ENCODE assay signal across 8 cellular contexts in genomic region chr11:108498816-108499408, GRCh38. TPM values are rescaled to one million over a fixed set of nuclear protein-coding genes. Genes with fewer than 3 reads are reported as not detected.
A peak's percentile ranks its signal among the peaks of the same experiment; 100 is the strongest.
DNase-seq lines count a peak whose midpoint lies in the region; ATAC-seq, FAIRE-seq and TF ChIP-seq lines count a peak whose summit lies in the region.

No MANE protein-coding gene starts in this region.

- H3K27ac ChIP-seq in PC-3 (ENCODE audit: low read length), result peak overlapping the region; percentile 87
- H3K27ac ChIP-seq in neural progenitor cell, result no peak overlapping the region

- H3K9ac ChIP-seq in PC-3 (ENCODE audit: low read length) (peak overlapping the region; percentile 91), neural progenitor cell (no peak overlapping the region)

- H3K27me3 ChIP-seq in PC-3 (ENCODE audit: low read length) (no peaks in the 10 kb centered on the region), neural progenitor cell (peaks cover 11% of the 10 kb centered on the region)

- H3K4me1 ChIP-seq in PC-3 (ENCODE audit: insufficient read depth, low read length), result peaks cover 29% of the 10 kb centered on the region
- H3K4me1 ChIP-seq in neural progenitor cell, result peaks cover 12% of the 10 kb centered on the region

- H3K27ac Mint-ChIP-seq in CD14-positive monocyte (peak overlapping the region in 6 of 7 donors; percentile 68 to 91 (median 82)), neural progenitor cell (peak overlapping the region; percentile 75)

- H3K27me3 Mint-ChIP-seq in CD14-positive monocyte (ENCODE audit: low read depth in 3 of 3) (peaks cover 0 to 2% (median 0%) of the 10 kb centered on the region in 3 donors), neural progenitor cell (ENCODE audit: insufficient read depth, low read depth) (no peaks in the 10 kb centered on the region)

- H3K36me3 Mint-ChIP-seq in CD14-positive monocyte (no peaks in the 10 kb centered on the region), neural progenitor cell (no peaks in the 10 kb centered on the region)

- DNase-seq in CD14-positive monocyte (ENCODE audit: low spot score), result no peak
- DNase-seq in PC-3, result no peak
- DNase-seq in epithelial cell of proximal tubule (ENCODE audit: low read depth), result no peak
- no peak for DNase-seq in neural progenitor cell (ENCODE audit: low spot score)
- DNase-seq in urothelium cell line (ENCODE audit: low spot score), result no peak
- DNase-seq in SK-N-DZ (ENCODE audit: low spot score), result no peak

- no peaks in the 10 kb centered on the region for H3K9me2 ChIP-seq in PC-3 (replicated peaks; ENCODE audit: low read length)

- CTCF ChIA-PET in PC-3 (lab: Charles Lee), result no interaction called here

- no peak for TF ChIP-seq CTCF in CD14-positive monocyte (IDR thresholded peaks at IDR 0.05)
- TF ChIP-seq CTCF in PC-3 (conservative IDR thresholded peaks at IDR 0.05; ENCODE audit: low read depth, low read length), result no peak
- TF ChIP-seq CTCF in epithelial cell of proximal tubule (conservative IDR thresholded peaks at IDR 0.05; ENCODE audit: low read depth, low read length), result no peak
- TF ChIP-seq CTCF in neural progenitor cell (IDR thresholded peaks at IDR 0.05), result no peak

- FAIRE-seq in urothelium cell line (lab: Jason Lieb, UNC), result no peak

- H3K4me1 Mint-ChIP-seq in CD14-positive monocyte (peaks cover 12% of the 10 kb centered on the region), neural progenitor cell (peaks cover 29% of the 10 kb centered on the region)

- no TSS peak for BruUV-seq in PC-3 (replicated peaks; lab: Mats Ljungman, UMichigan)

- H3K4me2 ChIP-seq in PC-3 (ENCODE audit: low read length) (peak overlapping the region; percentile 85), neural progenitor cell (peak overlapping the region; percentile 86)

- H3K36me3 ChIP-seq in PC-3 (ENCODE audit: low read depth, low read length) (no peaks in the 10 kb centered on the region), neural progenitor cell (no peaks in the 10 kb centered on the region)

- H3K4me3 Mint-ChIP-seq in CD14-positive monocyte, result peak overlapping the region; percentile 87 to 93
- peak overlapping the region; percentile 92 for H3K4me3 Mint-ChIP-seq in neural progenitor cell

- H4K20me1 ChIP-seq in PC-3 (ENCODE audit: low read length), result no peaks in the 10 kb centered on the region
- H4K20me1 ChIP-seq in neural progenitor cell (ENCODE audit: low read depth), result no peaks in the 10 kb centered on the region

- POLR2A ChIA-PET in PC-3 (lab: Charles Lee; ENCODE audit: unreplicated experiment), result no interaction called here

- H2AFZ ChIP-seq in PC-3 (ENCODE audit: low read length) (peak overlapping the region; percentile 91), neural progenitor cell (replicated peaks) (peak overlapping the region; percentile 99)

- ATAC-seq in PC-3 (no peak), HG02678 (IDR thresholded peaks at IDR 0.05; ENCODE audit: unreplicated experiment) (no peak), HG03196 (IDR thresholded peaks at IDR 0.05; ENCODE audit: unreplicated experiment) (no peak)

- no peaks in the 10 kb centered on the region for H3K9me3 ChIP-seq in PC-3 (ENCODE audit: low read length)
- H3K9me3 ChIP-seq in neural progenitor cell (ENCODE audit: low read depth), result no peaks in the 10 kb centered on the region

- H3K9me3 Mint-ChIP-seq in CD14-positive monocyte (no peaks in the 10 kb centered on the region), neural progenitor cell (no peaks in the 10 kb centered on the region)

- H3K79me2 ChIP-seq in PC-3 (ENCODE audit: low read length), result peaks cover 19% of the 10 kb centered on the region
- H3K79me2 ChIP-seq in neural progenitor cell (ENCODE audit: low read depth), result no peaks in the 10 kb centered on the region

- intact Hi-C loops in CD14-positive monocyte (cut with micrococcal nuclease), result loop anchor here (5.0 to 10.0 kb wide), 2 partner anchors 274 to 932 kb away; partner anchors contain the start of genes ALKBH8 (in 1 of the 2), ATM (in 1 of the 2) and NPAT (in 1 of the 2)
- intact Hi-C loops in PC-3 (cut with micrococcal nuclease), result loop anchor here (1.0 to 5.0 kb wide), 3 partner anchors 82 to 277 kb away; partner anchors contain the start of genes ATM, EXPH5 and NPAT

- peak overlapping the region; percentile 68 for H3K4me3 ChIP-seq in PC-3 (ENCODE audit: low read length)
- peak overlapping the region; percentile 59 for H3K4me3 ChIP-seq in epithelial cell of proximal tubule (ENCODE audit: low read depth, low read length)
- peak overlapping the region; percentile 76 for H3K4me3 ChIP-seq in neural progenitor cell

- peaks cover 6% of the 10 kb centered on the region for H3F3A ChIP-seq in PC-3 (ENCODE audit: low read length, unreplicated experiment)
- H3F3A ChIP-seq in neural progenitor cell (ENCODE audit: low read depth), result peaks cover 17% of the 10 kb centered on the region

RNA-seq across cellular contexts. Expression of gene POGLUT3, which starts 0.7 kb away (rescaled TPM):
- 1 to 10 TPM in 1 of 2 donors, under 1 TPM in 1; 0.80 to 1.2 TPM for polyA plus RNA-seq in CD14-positive monocyte
- total RNA-seq in PC-3 (2014; rRNA removed), result 20.8 and 36.2 TPM in 2 replicates
- 21.1 and 24.4 TPM in 2 replicates for total RNA-seq in epithelial cell of proximal tubule
- total RNA-seq in neural progenitor cell (ENCODE audit: low replicate concordance), result 19.3 and 27.3 TPM in 2 replicates
- polyA plus RNA-seq in SK-N-DZ (2014; cell fraction: cytosol; rRNA removed), result 15.9 and 17.9 TPM in 2 replicates
- polyA plus RNA-seq in SK-N-DZ (2014; cell fraction: nucleus; rRNA removed), result 5.2 and 5.3 TPM in 2 replicates

RNA-seq across cellular contexts. Expression of gene C11orf65, which starts 31.6 kb away (rescaled TPM):
- polyA plus RNA-seq in CD14-positive monocyte, result not detected
- total RNA-seq in PC-3 (2014; rRNA removed) (0.62 and 2.7 TPM in 2 replicates), epithelial cell of proximal tubule (0.29 and 0.81 TPM in 2 replicates), neural progenitor cell (ENCODE audit: low replicate concordance) (1.8 and 11.4 TPM in 2 replicates)
- 0.72 and 0.78 TPM in 2 replicates for polyA plus RNA-seq in SK-N-DZ (2014; cell fraction: cytosol; rRNA removed)
- 0.66 and 0.83 TPM in 2 replicates for polyA plus RNA-seq in SK-N-DZ (2014; cell fraction: nucleus; rRNA removed)
